In genomic region chr9:94933429-94933828, GRCh38 we compare ENCODE assay signal across 31 cellular contexts.
A peak's percentile ranks its signal among the peaks of the same experiment; 100 is the strongest.
DNase-seq lines count a peak whose midpoint lies in the region; ATAC-seq, FAIRE-seq and TF ChIP-seq lines count a peak whose summit lies in the region.
"Had no signal": no experiment of that assay in that cellular context is flagged by ENCODE, and none has a peak within 500 bp of the region (broad histone marks: within the 10 kb centered on the region; RNA-seq: fewer than 3 reads in every experiment).

No MANE protein-coding gene starts in this region.

- POLR2A ChIA-PET in AG04449 (lab: Yijun Ruan, JAX), result interaction anchor here (0.6 to 2.1 kb wide), 4 partner anchors 11 to 72 kb away, joined by 3 to 10 read pairs (median 4); no protein-coding TSS in a partner anchor
- POLR2A ChIA-PET in naive thymus-derived CD8-positive, alpha-beta T cell (lab: Charles Lee), result no interaction called here

- H3K4me2 ChIP-seq in GM23248 (ENCODE audit: unreplicated experiment) (no peak overlapping the region), astrocyte (ENCODE audit: low read length) (no peak overlapping the region), osteoblast (ENCODE audit: insufficient read depth, low read length) (no peak overlapping the region)
- H3K4me2 ChIP-seq: BLaER1, hepatocyte had no signal

- H3K27me3 ChIP-seq in GM23248 (replicated peaks; ENCODE audit: insufficient read depth) (no peaks in the 10 kb centered on the region), astrocyte (ENCODE audit: insufficient read depth, low read length) (no peaks in the 10 kb centered on the region), osteoblast (ENCODE audit: insufficient read depth, low read length) (no peaks in the 10 kb centered on the region)
- H3K27me3 ChIP-seq: BLaER1, hepatocyte, thyroid gland had no signal

- H3K36me3 Mint-ChIP-seq in astrocyte (ENCODE audit: low read depth, unreplicated experiment), result peaks cover 40% of the 10 kb centered on the region
- H3K36me3 Mint-ChIP-seq in naive thymus-derived CD8-positive, alpha-beta T cell, result peaks cover 0 to 22% (median 14%) of the 10 kb centered on the region in 3 donors
- H3K36me3 Mint-ChIP-seq: activated CD8-positive, alpha-beta memory T cell treated with anti-CD3 and anti-CD28 coated beads, Interleukin-2, amount 10 ng/mL, durations not matched to agents 7 days and 5 days had no signal

- H3K4me1 ChIP-seq in GM23248 (ENCODE audit: insufficient read depth), result peaks cover 27% of the 10 kb centered on the region
- peaks cover 38% of the 10 kb centered on the region for H3K4me1 ChIP-seq in astrocyte (ENCODE audit: insufficient read depth, low read length)
- H3K4me1 ChIP-seq in osteoblast (ENCODE audit: insufficient read depth, low read length), result peaks cover 41% of the 10 kb centered on the region

- H3K27ac Mint-ChIP-seq in astrocyte (ENCODE audit: unreplicated experiment), result no peak overlapping the region
- H3K27ac Mint-ChIP-seq in naive thymus-derived CD8-positive, alpha-beta T cell, result no peak overlapping the region
- H3K27ac Mint-ChIP-seq: activated CD8-positive, alpha-beta memory T cell treated with anti-CD3 and anti-CD28 coated beads, Interleukin-2, amount 10 ng/mL, durations not matched to agents 7 days and 5 days; activated naive CD8-positive, alpha-beta T cell treated with anti-CD3 and anti-CD28 coated beads, Interleukin-2, amount 50 U/mL, for 24 hours had no signal

- DNase-seq in AG04449 (ENCODE audit: low read depth, low spot score) (peak; percentile 84), GM23248 (peak; percentile 65), astrocyte (ENCODE audit: low read depth) (peak; percentile 74), osteoblast (ENCODE audit: insufficient read length, low spot score, missing footprints) (peak; percentile 90), GM19240 (ENCODE audit: insufficient read length, low spot score) (no peak)
- DNase-seq in naive thymus-derived CD8-positive, alpha-beta T cell, result no peak
- no peak for DNase-seq in stimulated activated naive CD4-positive, alpha-beta T cell (lab: John Stamatoyannopoulos, UW)
- DNase-seq: activated CD8-positive, alpha-beta memory T cell treated with anti-CD3 and anti-CD28 coated beads, Interleukin-2, amount 10 ng/mL, durations not matched to agents 7 days and 5 days; activated naive CD8-positive, alpha-beta T cell treated with anti-CD3 and anti-CD28 coated beads, Interleukin-2, amount 50 U/mL, for 24 hours; activated T-cell treated with anti-CD3 and anti-CD28 coated beads, Interleukin-2, amount 50 U/mL, for 48 hours; COR-L47; DMS79; effector memory CD4-positive, alpha-beta T cell; GOT3; left cardiac atrium; mammary epithelial cell; NCI-H146; NCI-H510A treated with DMSO at 0.1 percent for 48 hours; PC-3; Right ventricle myocardium superior; small intestine; stimulated activated naive CD8-positive, alpha-beta T cell treated with anti-CD3 and anti-CD28 coated beads, Interleukin-15, amount 100 ng/mL, for 72 hours; SW 1271; T-helper 9 cell; thyroid gland; WERI-Rb-1 had no signal

- no peaks in the 10 kb centered on the region for H3K9me3 ChIP-seq in GM23248 (ENCODE audit: low read depth)
- H3K9me3 ChIP-seq in astrocyte (ENCODE audit: insufficient read depth, low read depth, low read length), result no peaks in the 10 kb centered on the region
- no peaks in the 10 kb centered on the region for H3K9me3 ChIP-seq in osteoblast (ENCODE audit: low read depth, low read length)
- H3K9me3 ChIP-seq: BLaER1, thyroid gland had no signal

- peaks cover 12% of the 10 kb centered on the region for H3F3A ChIP-seq in GM23248 (ENCODE audit: insufficient read depth)

- no peaks in the 10 kb centered on the region for H3K9me2 ChIP-seq in GM23248 (ENCODE audit: insufficient read depth)

- H3K4me3 ChIP-seq in AG04449 (ENCODE audit: low read depth, low read length) (no peak overlapping the region), GM23248 (no peak overlapping the region), astrocyte (ENCODE audit: insufficient read depth, low read depth, low read length) (no peak overlapping the region), osteoblast (ENCODE audit: insufficient read depth, low read length) (no peak overlapping the region)
- H3K4me3 ChIP-seq: BLaER1, hepatocyte, thyroid gland had no signal

- H3K79me2 ChIP-seq in GM23248 (ENCODE audit: insufficient read depth) (peaks cover 8% of the 10 kb centered on the region), astrocyte (ENCODE audit: insufficient read depth, low read length) (peaks cover 9% of the 10 kb centered on the region), osteoblast (ENCODE audit: insufficient read depth, low read length) (peaks cover 23% of the 10 kb centered on the region)

- CTCF ChIA-PET in AG04449 (lab: Yijun Ruan, JAX), result interaction anchor here (1.7 to 2.8 kb wide), 2 partner anchors 13 to 252 kb away, joined by 5 to 8 read pairs; no protein-coding TSS in a partner anchor

- H2AFZ ChIP-seq in GM23248 (no peak overlapping the region), astrocyte (ENCODE audit: low read depth, low read length) (no peak overlapping the region), osteoblast (ENCODE audit: low read length) (no peak overlapping the region)
- H2AFZ ChIP-seq: hepatocyte had no signal

- WGBS in GM23248 (ENCODE audit: low coverage in 1 of 2, low lambda C conversion rate in 2 of 2, missing lambda C conversion rate in 2 of 2), 2 experiments, result 71 to 82% methylated on average over 5 of the region's 5 CpGs

- FAIRE-seq in astrocyte (lab: Jason Lieb, UNC), result no peak
- FAIRE-seq: A204.1, colon, small intestine had no signal

- H3K4me1 Mint-ChIP-seq in astrocyte (ENCODE audit: low read depth, unreplicated experiment), result peaks cover 52% of the 10 kb centered on the region
- peaks cover 0 to 19% (median 0%) of the 10 kb centered on the region in 4 donors for H3K4me1 Mint-ChIP-seq in naive thymus-derived CD8-positive, alpha-beta T cell
- H3K4me1 Mint-ChIP-seq: activated CD8-positive, alpha-beta memory T cell treated with anti-CD3 and anti-CD28 coated beads, Interleukin-2, amount 10 ng/mL, durations not matched to agents 7 days and 5 days had no signal

- no peaks in the 10 kb centered on the region for H3K36me3 ChIP-seq in GM23248 (ENCODE audit: low read depth)
- no peaks in the 10 kb centered on the region for H3K36me3 ChIP-seq in astrocyte (ENCODE audit: insufficient read depth, low read length)
- H3K36me3 ChIP-seq in osteoblast (ENCODE audit: insufficient read depth, low read length), result peaks cover 4% of the 10 kb centered on the region
- H3K36me3 ChIP-seq: thyroid gland, WERI-Rb-1 had no signal

- ATAC-seq in GM19452 (IDR thresholded peaks at IDR 0.05; ENCODE audit: unreplicated experiment), result no peak
- no peak for ATAC-seq in naive thymus-derived CD8-positive, alpha-beta T cell
- ATAC-seq: activated CD8-positive, alpha-beta memory T cell treated with anti-CD3 and anti-CD28 coated beads, Interleukin-2, amount 10 ng/mL, durations not matched to agents 7 days and 5 days; activated naive CD8-positive, alpha-beta T cell treated with anti-CD3 and anti-CD28 coated beads, Interleukin-2, amount 50 U/mL, for 24 hours; left cardiac atrium; PC-3; stimulated activated naive CD8-positive, alpha-beta T cell treated with anti-CD3 and anti-CD28 coated beads, Interleukin-15, amount 100 ng/mL, for 72 hours had no signal

- H3K9ac ChIP-seq in GM23248, result no peak overlapping the region
- H3K9ac ChIP-seq in astrocyte (ENCODE audit: low read length), result peak overlapping the region; percentile 41
- H3K9ac ChIP-seq: BLaER1 had no signal

- H4K20me1 ChIP-seq in GM23248 (ENCODE audit: insufficient read depth) (no peaks in the 10 kb centered on the region), astrocyte (ENCODE audit: insufficient read depth, low read length) (no peaks in the 10 kb centered on the region), osteoblast (ENCODE audit: insufficient read depth, low read length) (no peaks in the 10 kb centered on the region)
- H4K20me1 ChIP-seq: BLaER1 had no signal

- in situ Hi-C loops in GM23248 (cut with MboI), result no loop called here

- H3K27ac ChIP-seq in GM23248 (peak overlapping the region; percentile 21; the same call in 1 of the 2 replicates), astrocyte (ENCODE audit: low read depth, low read length) (peak overlapping the region; percentile 30), osteoblast (ENCODE audit: low read depth, low read length) (peak overlapping the region; percentile 72)
- H3K27ac ChIP-seq: BLaER1, hepatocyte, WERI-Rb-1 had no signal

- no peak for TF ChIP-seq CTCF in AG04449 (IDR thresholded peaks at IDR 0.05; ENCODE audit: insufficient read depth, low read length, missing control alignments)
- TF ChIP-seq CTCF in astrocyte (IDR thresholded peaks at IDR 0.05; ENCODE audit: insufficient read depth, low read depth, low read length), result no peak
- no peak for TF ChIP-seq CTCF in osteoblast (IDR thresholded peaks at IDR 0.05; ENCODE audit: extremely low read depth, low read depth, low read length)

- peaks cover 5% of the 10 kb centered on the region for H3K9me3 Mint-ChIP-seq in astrocyte (ENCODE audit: unreplicated experiment)
- H3K9me3 Mint-ChIP-seq in naive thymus-derived CD8-positive, alpha-beta T cell, result no peaks in the 10 kb centered on the region
- H3K9me3 Mint-ChIP-seq: activated naive CD8-positive, alpha-beta T cell treated with anti-CD3 and anti-CD28 coated beads, Interleukin-2, amount 50 U/mL, for 24 hours; stimulated activated naive CD8-positive, alpha-beta T cell treated with anti-CD3 and anti-CD28 coated beads, Interleukin-15, amount 100 ng/mL, for 72 hours had no signal

- H3K27me3 Mint-ChIP-seq in astrocyte (ENCODE audit: low read depth, unreplicated experiment), result no peaks in the 10 kb centered on the region
- no peaks in the 10 kb centered on the region for H3K27me3 Mint-ChIP-seq in naive thymus-derived CD8-positive, alpha-beta T cell
- H3K27me3 Mint-ChIP-seq: activated CD8-positive, alpha-beta memory T cell treated with anti-CD3 and anti-CD28 coated beads, Interleukin-2, amount 10 ng/mL, durations not matched to agents 7 days and 5 days; activated naive CD8-positive, alpha-beta T cell treated with anti-CD3 and anti-CD28 coated beads, Interleukin-2, amount 50 U/mL, for 24 hours; stimulated activated naive CD8-positive, alpha-beta T cell treated with anti-CD3 and anti-CD28 coated beads, Interleukin-15, amount 100 ng/mL, for 72 hours had no signal

- H3K4me3 Mint-ChIP-seq in astrocyte (ENCODE audit: unreplicated experiment), result no peak overlapping the region
- H3K4me3 Mint-ChIP-seq in naive thymus-derived CD8-positive, alpha-beta T cell, result no peak overlapping the region
- H3K4me3 Mint-ChIP-seq: activated CD8-positive, alpha-beta memory T cell treated with anti-CD3 and anti-CD28 coated beads, Interleukin-2, amount 10 ng/mL, durations not matched to agents 7 days and 5 days; activated naive CD8-positive, alpha-beta T cell treated with anti-CD3 and anti-CD28 coated beads, Interleukin-2, amount 50 U/mL, for 24 hours; stimulated activated naive CD8-positive, alpha-beta T cell treated with anti-CD3 and anti-CD28 coated beads, Interleukin-15, amount 100 ng/mL, for 72 hours had no signal

Comparison
In these comparisons a context has a peak if more than half of its experiments do, and no peak if none do; other contexts are left out.
1. DNase-seq: peak in AG04449 (single experiment), GM23248 (single experiment), astrocyte (single experiment) and osteoblast (single experiment); none in GM19240 (single experiment), naive thymus-derived CD8-positive, alpha-beta T cell (0 of 10) and stimulated activated naive CD4-positive, alpha-beta T cell (0 of 6).
2. H3K27ac ChIP-seq: peak in every context shown above with its lines; median percentile 72 in osteoblast; 30 in astrocyte; 21 in GM23248.